8 cellular contexts compared by ENCODE assay signal in the genomic region with DNA sequence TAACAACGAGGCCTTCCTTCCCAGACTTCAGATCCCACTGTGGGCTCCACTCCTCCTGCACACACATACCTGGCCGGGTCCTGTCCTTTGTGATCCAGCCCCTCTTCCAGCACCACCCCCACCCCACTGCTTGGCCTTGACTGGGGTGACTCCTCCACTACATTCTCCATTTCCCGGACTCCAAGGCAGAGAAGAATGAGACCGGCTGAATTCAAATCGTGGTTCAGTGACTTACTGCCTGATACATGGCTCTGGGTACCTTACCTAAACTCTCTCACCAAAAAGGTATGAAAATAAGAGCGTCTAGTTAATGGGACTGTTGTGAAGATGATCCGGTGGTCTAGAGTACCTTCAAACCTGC. TPM values are rescaled to one million over a fixed set of nuclear protein-coding genes. Genes with fewer than 3 reads are reported as not detected.
DNase-seq lines count a peak whose midpoint lies in the region; ATAC-seq and TF ChIP-seq lines count a peak whose summit lies in the region.

No MANE protein-coding gene starts in this region.

- H3K27ac ChIP-seq in VCaP (peak overlapping the region; percentile 96; the same call in 1 of the 2 replicates), gastrocnemius medialis (peak overlapping the region; percentile 84 to 91 (median 89))

- no peaks in the 10 kb centered on the region for H3K4me1 Mint-ChIP-seq in Caco-2 (ENCODE audit: low read depth, unreplicated experiment)

- no peak overlapping the region for H3K4me3 Mint-ChIP-seq in Caco-2 (ENCODE audit: unreplicated experiment)

- no peak overlapping the region for H3K9ac ChIP-seq in iPS-15b (ENCODE audit: low read depth, low read length)

- H3K4me3 ChIP-seq in Caco-2 (ENCODE audit: low read depth, low read length): no peak overlapping the region
- peak overlapping the region; percentile 58 for H3K4me3 ChIP-seq in iPS-15b (ENCODE audit: low read depth, low read length)
- no peak overlapping the region for H3K4me3 ChIP-seq in gastrocnemius medialis

- intact Hi-C loops in Caco-2 (cut with micrococcal nuclease; ENCODE audit: unreplicated experiment): no loop called here
- intact Hi-C loops in gastrocnemius medialis (cut with DNase I; ENCODE audit: low total_unique reads): loop anchor here (5.0 kb wide), 2 partner anchors 68 to 188 kb away; a partner anchor contains a TSS

- DNase-seq in Caco-2 (no peak), gastrocnemius medialis (no peak), AG08396 (ENCODE audit: low spot score) (no peak), NCI-H146 treated with DMSO at 0.1 percent for 48 hours (lab: John Stamatoyannopoulos, UW; ENCODE audit: unreplicated experiment) (no peak), hepatic stellate cell (ENCODE audit: low spot score) (no peak), dermis blood vessel endothelial cell (no peak)

- H3K27me3 ChIP-seq in Caco-2 (replicated peaks; ENCODE audit: control insufficient read depth, insufficient read depth, low read length) (no peaks in the 10 kb centered on the region), iPS-15b (ENCODE audit: control insufficient read depth, insufficient read depth, low read length) (peaks cover 48% of the 10 kb centered on the region), gastrocnemius medialis (no peaks in the 10 kb centered on the region)

- H3K4me1 ChIP-seq in Caco-2 (peaks cover 46% of the 10 kb centered on the region), iPS-15b (ENCODE audit: control insufficient read depth, insufficient read depth, low read length) (peaks cover 10% of the 10 kb centered on the region), gastrocnemius medialis (peaks cover 23 to 37% of the 10 kb centered on the region in 2 donors)

- CTCF ChIA-PET in Caco-2 (lab: Charles Lee): no interaction called here

- peak overlapping the region; percentile 46 for H3K27ac Mint-ChIP-seq in Caco-2 (ENCODE audit: unreplicated experiment)

- POLR2A ChIA-PET in Caco-2 (lab: Charles Lee): no interaction called here

- H3K36me3 Mint-ChIP-seq in Caco-2 (ENCODE audit: insufficient read depth, unreplicated experiment): peaks cover 8% of the 10 kb centered on the region

- no peaks in the 10 kb centered on the region for H3K9me3 Mint-ChIP-seq in Caco-2 (ENCODE audit: unreplicated experiment)

- H3K36me3 ChIP-seq in Caco-2 (ENCODE audit: control insufficient read depth, insufficient read depth, low read length) (no peaks in the 10 kb centered on the region), iPS-15b (ENCODE audit: control insufficient read depth, insufficient read depth, low read length) (peaks cover 4% of the 10 kb centered on the region), gastrocnemius medialis (no peaks in the 10 kb centered on the region)

- no peak for ATAC-seq in gastrocnemius medialis

- H3K9me3 ChIP-seq in Caco-2 (no peaks in the 10 kb centered on the region), iPS-15b (ENCODE audit: control insufficient read depth, insufficient read depth, low read length) (no peaks in the 10 kb centered on the region), gastrocnemius medialis (no peaks in the 10 kb centered on the region)

- TF ChIP-seq CTCF in Caco-2 (IDR thresholded peaks at IDR 0.05; ENCODE audit: insufficient read depth in 1 of 2, low read depth in 1 of 2, low read length in 1 of 2, severe bottlenecking in 1 of 2, unreplicated experiment in 1 of 2) (no peak), VCaP (conservative IDR thresholded peaks at IDR 0.05) (no peak), gastrocnemius medialis (IDR thresholded peaks at IDR 0.05 in 4 of 5, conservative IDR thresholded peaks at IDR 0.05 in 1 of 5) (no peak)

- TF ChIP-seq POLR2A in gastrocnemius medialis (IDR thresholded peaks at IDR 0.05): no peak

- H3K27me3 Mint-ChIP-seq in Caco-2 (ENCODE audit: insufficient read depth, unreplicated experiment): no peaks in the 10 kb centered on the region

- BruUV-seq in Caco-2 (replicated peaks; lab: Mats Ljungman, UMichigan): no TSS peak

- in situ Hi-C loops in gastrocnemius medialis (cut with MboI; ENCODE audit: low sequenced_read_pairs in 4 of 4): no loop called here

RNA-seq across cellular contexts. Expression of a gene that starts 1.7 kb away (rescaled TPM):
- 9.1 and 9.7 TPM in 2 replicates for total RNA-seq in Caco-2 (2022)
- total RNA-seq in gastrocnemius medialis: 10 to 100 TPM in 3 of 4 donors, 1 to 10 TPM in 1; 2.4 to 20.8 (median 12.5) TPM
- 5.1 and 7.0 TPM in 2 replicates for total RNA-seq in dermis blood vessel endothelial cell

RNA-seq across cellular contexts. Expression of a gene that starts 3.7 kb away (rescaled TPM):
- 110 and 111 TPM in 2 replicates for total RNA-seq in Caco-2 (2022)
- total RNA-seq in gastrocnemius medialis: 10 to 100 TPM; 44.4 to 70.4 (median 57.0) TPM
- 163 and 236 TPM in 2 replicates for total RNA-seq in dermis blood vessel endothelial cell

RNA-seq across cellular contexts. Expression of a gene that starts 46.3 kb away (rescaled TPM):
- 99.3 and 105 TPM in 2 replicates for total RNA-seq in Caco-2 (2022)
- 100 to 1,000 TPM; 228 to 357 (median 264) TPM for total RNA-seq in gastrocnemius medialis
- total RNA-seq in dermis blood vessel endothelial cell: 115 and 214 TPM in 2 replicates
